ENCODE assay signal across 1 cellular context in genomic region chr1:1231400-1232223, GRCh38.
TF ChIP-seq lines count a peak whose summit lies in the region.

SDF4 (minus strand) TSS chr1:1232001; CDS start chr1:1228772, 3,229 bp downstream.

TF ChIP-seq in HepG2, 621 proteins besides CTCF, POLR2A, EP300 and RAD21 (continued from another document and continues in another):
- TF ChIP-seq CEBPZ (IDR thresholded peaks at IDR 0.05; ENCODE audit: low read length) (no peak), SP2 (CRISPR knock-in tag; IDR thresholded peaks at IDR 0.05) (peak; percentile 81), MXD1 (CRISPR knock-in tag; IDR thresholded peaks at IDR 0.05) (peak; percentile 69), ZNF7 (CRISPR knock-in tag; IDR thresholded peaks at IDR 0.05) (no peak), PAWR (CRISPR knock-in tag; IDR thresholded peaks at IDR 0.05; ENCODE audit: borderline replicate concordance) (no peak), ZNF280B (CRISPR knock-in tag; IDR thresholded peaks at IDR 0.05; ENCODE audit: borderline replicate concordance) (0 out of 2 replicates have a peak, but pooled peaks have one; percentile 28), ZNF746 (CRISPR knock-in tag; IDR thresholded peaks at IDR 0.05) (no peak), TMF1 (CRISPR knock-in tag; IDR thresholded peaks at IDR 0.05; ENCODE audit: low read depth) (peak; percentile 60; the same call in 1 of the 2 replicates), ZNF407 (CRISPR knock-in tag; IDR thresholded peaks at IDR 0.05; ENCODE audit: not compliant biosample characterization) (peak; percentile 52), TCF12 (IDR thresholded peaks at IDR 0.05) (no peak), TCF12 (CRISPR knock-in tag; IDR thresholded peaks at IDR 0.05) (peak; percentile 64; the same call in 1 of the 2 replicates), CSRNP2 (CRISPR knock-in tag; conservative IDR thresholded peaks at IDR 0.05; ENCODE audit: low read depth) (no peak), STAT5B (CRISPR knock-in tag; IDR thresholded peaks at IDR 0.05) (0 out of 2 replicates have a peak, but pooled peaks have one; percentile 41), MTF1 (CRISPR knock-in tag; IDR thresholded peaks at IDR 0.05) (no peak), ZNF235 (CRISPR knock-in tag; IDR thresholded peaks at IDR 0.05; ENCODE audit: borderline replicate concordance) (peak; percentile 73; the same call in 1 of the 2 replicates), PHF5A (CRISPR knock-in tag; IDR thresholded peaks at IDR 0.05; ENCODE audit: low read depth, unreplicated experiment) (no peak), ZBTB46 (CRISPR knock-in tag; IDR thresholded peaks at IDR 0.05; ENCODE audit: borderline replicate concordance) (peak; percentile 44; the same call in 1 of the 2 replicates), ATF2 (CRISPR knock-in tag; IDR thresholded peaks at IDR 0.05) (peak; percentile 41; the same call in 1 of the 2 replicates), PLRG1 (conservative IDR thresholded peaks at IDR 0.05) (no peak), HOXA9 (CRISPR knock-in tag; IDR thresholded peaks at IDR 0.05; ENCODE audit: borderline replicate concordance) (no peak), ZMAT3 (CRISPR knock-in tag; conservative IDR thresholded peaks at IDR 0.05) (0 out of 2 replicates have a peak, but pooled peaks have one; percentile 18), FIP1L1 (IDR thresholded peaks at IDR 0.05; ENCODE audit: borderline replicate concordance, insufficient read depth, low read depth, low read length) (no peak), ZNF207 (IDR thresholded peaks at IDR 0.05; ENCODE audit: borderline replicate concordance) (no peak), IRF1 (CRISPR knock-in tag; IDR thresholded peaks at IDR 0.05; ENCODE audit: low read depth) (no peak), RFX3 (CRISPR knock-in tag; IDR thresholded peaks at IDR 0.05) (no peak), HDAC6 (IDR thresholded peaks at IDR 0.05; ENCODE audit: low read depth, low read length) (no peak), ZNF639 (CRISPR knock-in tag; conservative IDR thresholded peaks at IDR 0.05) (peak; percentile 75), REPIN1 (CRISPR knock-in tag; IDR thresholded peaks at IDR 0.05; ENCODE audit: borderline replicate concordance, low read depth) (no peak; the same call in 1 of the 2 replicates), PRPF4 (IDR thresholded peaks at IDR 0.05; ENCODE audit: low read depth, low read length, poor library complexity, severe bottlenecking) (no peak), MYNN (CRISPR knock-in tag; IDR thresholded peaks at IDR 0.05; ENCODE audit: low read depth) (no peak; the same call in 1 of the 2 replicates), DZIP1 (CRISPR knock-in tag; IDR thresholded peaks at IDR 0.05) (no peak)
